1 cellular context compared by ENCODE assay signal in the genomic region with DNA sequence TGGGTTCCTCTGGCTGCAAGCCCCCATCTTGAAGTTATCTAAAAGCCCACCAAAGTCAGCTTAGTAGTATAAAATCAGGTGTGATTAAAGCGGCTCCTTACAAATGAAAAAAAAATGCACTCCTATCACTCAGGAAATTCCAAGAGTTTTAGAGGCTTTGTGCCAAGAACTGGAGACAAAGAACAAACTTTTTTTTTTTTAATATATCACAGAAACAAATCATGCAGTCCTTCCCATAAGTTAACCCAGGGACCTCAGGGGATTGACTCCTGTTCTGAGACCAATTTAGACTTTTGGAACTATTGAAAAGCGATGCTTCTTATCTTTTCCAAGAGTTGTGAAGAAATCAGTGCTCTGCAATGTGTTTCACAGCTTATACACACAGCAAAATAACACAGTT.
TF ChIP-seq lines count a peak whose summit lies in the region.

No MANE protein-coding gene starts in this region.

TF ChIP-seq in SK-N-SH treated with all-trans-retinoic acid at 6 μM for 48 hours, 23 proteins besides CTCF, POLR2A, EP300 and RAD21 (continued from another document):
- TF ChIP-seq, protein P1, sequence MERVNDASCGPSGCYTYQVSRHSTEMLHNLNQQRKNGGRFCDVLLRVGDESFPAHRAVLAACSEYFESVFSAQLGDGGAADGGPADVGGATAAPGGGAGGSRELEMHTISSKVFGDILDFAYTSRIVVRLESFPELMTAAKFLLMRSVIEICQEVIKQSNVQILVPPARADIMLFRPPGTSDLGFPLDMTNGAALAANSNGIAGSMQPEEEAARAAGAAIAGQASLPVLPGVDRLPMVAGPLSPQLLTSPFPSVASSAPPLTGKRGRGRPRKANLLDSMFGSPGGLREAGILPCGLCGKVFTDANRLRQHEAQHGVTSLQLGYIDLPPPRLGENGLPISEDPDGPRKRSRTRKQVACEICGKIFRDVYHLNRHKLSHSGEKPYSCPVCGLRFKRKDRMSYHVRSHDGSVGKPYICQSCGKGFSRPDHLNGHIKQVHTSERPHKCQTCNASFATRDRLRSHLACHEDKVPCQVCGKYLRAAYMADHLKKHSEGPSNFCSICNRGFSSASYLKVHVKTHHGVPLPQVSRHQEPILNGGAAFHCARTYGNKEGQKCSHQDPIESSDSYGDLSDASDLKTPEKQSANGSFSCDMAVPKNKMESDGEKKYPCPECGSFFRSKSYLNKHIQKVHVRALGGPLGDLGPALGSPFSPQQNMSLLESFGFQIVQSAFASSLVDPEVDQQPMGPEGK (CRISPR knock-in tag; IDR thresholded peaks at IDR 0.05; ENCODE audit: borderline replicate concordance), result no peak
- TF ChIP-seq ARNTL (CRISPR knock-in tag; IDR thresholded peaks at IDR 0.05; ENCODE audit: borderline replicate concordance, low read depth), result no peak
- TF ChIP-seq ISL1 (CRISPR knock-in tag; IDR thresholded peaks at IDR 0.05), result no peak
- TF ChIP-seq BACH2 (CRISPR knock-in tag; IDR thresholded peaks at IDR 0.05; ENCODE audit: borderline replicate concordance), result no peak
